ENCODE assay signal across 8 cellular contexts in the genomic region with DNA sequence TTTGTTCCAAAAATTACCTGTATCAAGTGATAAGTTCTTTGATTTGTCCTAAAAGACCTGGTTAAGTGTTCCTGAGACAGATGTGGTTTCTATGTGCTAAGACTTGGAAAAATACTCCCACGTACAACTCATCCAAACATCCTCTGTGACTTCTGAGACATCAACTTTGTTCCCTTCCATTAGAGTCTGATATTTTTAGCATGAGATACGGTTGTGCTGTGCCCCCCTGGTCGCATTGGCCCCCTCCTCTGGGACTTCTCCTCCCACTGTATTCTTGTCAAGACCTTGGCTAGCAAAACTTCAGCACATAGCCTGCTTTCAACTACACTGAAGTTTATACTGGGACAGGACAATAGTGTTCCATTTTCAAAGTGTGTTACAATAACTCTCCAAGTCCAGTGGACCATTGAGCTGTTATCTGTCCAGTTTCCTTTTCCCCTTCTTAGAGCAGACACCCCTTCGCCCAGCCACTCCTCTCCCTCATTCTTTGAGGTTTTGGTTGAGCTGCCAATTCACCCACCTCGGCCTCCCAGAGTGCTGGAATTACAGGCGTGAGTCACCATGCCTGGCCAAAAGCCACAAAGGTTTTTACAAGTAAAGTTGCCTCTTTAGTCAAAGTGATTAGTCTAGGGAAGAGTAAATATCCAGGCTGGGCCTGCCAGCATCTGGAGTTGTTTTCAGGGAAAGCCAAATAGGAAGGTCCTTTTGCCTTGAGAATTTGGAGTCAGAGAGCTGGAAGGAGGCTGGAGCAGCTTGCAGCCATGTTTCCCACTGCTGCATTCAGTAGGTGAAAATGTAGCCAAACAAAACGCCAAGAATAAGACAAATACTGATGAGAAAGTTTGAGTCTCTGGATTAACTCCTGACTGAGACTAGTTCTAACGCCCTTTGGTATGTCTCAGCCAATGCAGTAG. TPM values are rescaled to one million over a fixed set of nuclear protein-coding genes. Genes with fewer than 3 reads are reported as not detected.
DNase-seq lines count a peak whose midpoint lies in the region; ATAC-seq and TF ChIP-seq lines count a peak whose summit lies in the region.

No MANE protein-coding gene starts in this region.

- no peaks in the 10 kb centered on the region for H3K27me3 ChIP-seq in right atrium auricular region
- H3K27me3 ChIP-seq in WERI-Rb-1 (ENCODE audit: insufficient read depth, low read depth, severe bottlenecking) = no peaks in the 10 kb centered on the region

- ATAC-seq in activated CD8-positive, alpha-beta memory T cell treated with anti-CD3 and anti-CD28 coated beads, Interleukin-2, amount 10 ng/mL, durations not matched to agents 7 days and 5 days = peak; percentile 39

- CTCF ChIA-PET in activated CD8-positive, alpha-beta memory T cell treated with anti-CD3 and anti-CD28 coated beads, Interleukin-2, amount 10 ng/mL, durations not matched to agents 7 days and 5 days (lab: Charles Lee) = interaction anchor here (0.8 to 1.1 kb wide), 4 partner anchors 11 to 57 kb away, joined by 3 read pairs; no protein-coding TSS in a partner anchor

- no peak overlapping the region for H3K4me3 ChIP-seq in right atrium auricular region
- no peak overlapping the region for H3K4me3 ChIP-seq in WERI-Rb-1 (ENCODE audit: low read depth, low read length)

- H3K9me3 Mint-ChIP-seq in activated CD8-positive, alpha-beta memory T cell treated with anti-CD3 and anti-CD28 coated beads, Interleukin-2, amount 10 ng/mL, durations not matched to agents 7 days and 5 days (ENCODE audit: low read depth) = no peaks in the 10 kb centered on the region

- H3K9me3 ChIP-seq in right atrium auricular region (no peaks in the 10 kb centered on the region), WERI-Rb-1 (ENCODE audit: severe bottlenecking) (no peaks in the 10 kb centered on the region)

- TF ChIP-seq CTCF in right atrium auricular region (IDR thresholded peaks at IDR 0.05) (no peak), WERI-Rb-1 (IDR thresholded peaks at IDR 0.05; ENCODE audit: low read depth, low read length) (no peak)

- no peak overlapping the region for H3K4me3 Mint-ChIP-seq in activated CD8-positive, alpha-beta memory T cell treated with anti-CD3 and anti-CD28 coated beads, Interleukin-2, amount 10 ng/mL, durations not matched to agents 7 days and 5 days

- H3K27ac ChIP-seq in right atrium auricular region (peak overlapping the region; percentile 70 to 76), WERI-Rb-1 (no peak overlapping the region)

- H3K4me1 Mint-ChIP-seq in activated CD8-positive, alpha-beta memory T cell treated with anti-CD3 and anti-CD28 coated beads, Interleukin-2, amount 10 ng/mL, durations not matched to agents 7 days and 5 days = peaks cover 23% of the 10 kb centered on the region

- peak; percentile 63 for DNase-seq in activated CD8-positive, alpha-beta memory T cell treated with anti-CD3 and anti-CD28 coated beads, Interleukin-2, amount 10 ng/mL, durations not matched to agents 7 days and 5 days
- DNase-seq in activated CD8-positive, alpha-beta memory T cell treated with anti-CD3 and anti-CD28 coated beads, Interleukin-2, amount 50 U/mL, for 48 hours = no peak
- DNase-seq in UCSD-AML1 (lab: John Stamatoyannopoulos, UW; ENCODE audit: unreplicated experiment) (peak; percentile 70), right atrium auricular region (ENCODE audit: low spot score) (peak; percentile 93), epidermal melanocyte (ENCODE audit: insufficient read length, low spot score) (no peak), WERI-Rb-1 (no peak), hippocampal formation (lab: John Stamatoyannopoulos, UW) (no peak)
- DNase-seq in stimulated activated CD8-positive, alpha-beta memory T cell treated with anti-CD3 and anti-CD28 coated beads, Interleukin-4, amount 100 ng/mL, for 48 hours = peak; percentile 32

- H3K36me3 ChIP-seq in right atrium auricular region (peaks cover 15% of the 10 kb centered on the region), WERI-Rb-1 (no peaks in the 10 kb centered on the region)

- H3K27ac Mint-ChIP-seq in activated CD8-positive, alpha-beta memory T cell treated with anti-CD3 and anti-CD28 coated beads, Interleukin-2, amount 10 ng/mL, durations not matched to agents 7 days and 5 days = peak overlapping the region; percentile 15

- H3K36me3 Mint-ChIP-seq in activated CD8-positive, alpha-beta memory T cell treated with anti-CD3 and anti-CD28 coated beads, Interleukin-2, amount 10 ng/mL, durations not matched to agents 7 days and 5 days = no peaks in the 10 kb centered on the region

- peaks cover 0 to 40% of the 10 kb centered on the region in 2 donors for H3K4me1 ChIP-seq in right atrium auricular region

- H3K27me3 Mint-ChIP-seq in activated CD8-positive, alpha-beta memory T cell treated with anti-CD3 and anti-CD28 coated beads, Interleukin-2, amount 10 ng/mL, durations not matched to agents 7 days and 5 days = peaks cover 25% of the 10 kb centered on the region

RNA-seq across cellular contexts. Expression of a gene that starts 17.8 kb away (rescaled TPM):
- 10 to 100 TPM in 1 of 2 experiments, 1 to 10 TPM in 1; 4.8 to 22.7 TPM for total RNA-seq in activated CD8-positive, alpha-beta memory T cell treated with anti-CD3 and anti-CD28 coated beads, Interleukin-2, amount 10 ng/mL, durations not matched to agents 7 days and 5 days
- 100 to 1,000 TPM; 126 to 130 TPM for total RNA-seq in right atrium auricular region

Comparison
In these comparisons a context has a peak if more than half of its experiments do, and no peak if none do; other contexts are left out.
1. DNase-seq: peak in activated CD8-positive, alpha-beta memory T cell treated with anti-CD3 and anti-CD28 coated beads, Interleukin-2, amount 10 ng/mL, durations not matched to agents 7 days and 5 days (single experiment), UCSD-AML1 (single experiment), right atrium auricular region (single experiment) and stimulated activated CD8-positive, alpha-beta memory T cell treated with anti-CD3 and anti-CD28 coated beads, Interleukin-4, amount 100 ng/mL, for 48 hours (single experiment); none in activated CD8-positive, alpha-beta memory T cell treated with anti-CD3 and anti-CD28 coated beads, Interleukin-2, amount 50 U/mL, for 48 hours (single experiment), epidermal melanocyte (single experiment), WERI-Rb-1 (single experiment) and hippocampal formation (0 of 2).
2. RNA of a gene that starts 17.8 kb away (total RNA-seq): 126 to 130 TPM in right atrium auricular region; 4.8 to 22.7 TPM in activated CD8-positive, alpha-beta memory T cell treated with anti-CD3 and anti-CD28 coated beads, Interleukin-2, amount 10 ng/mL, durations not matched to agents 7 days and 5 days; every median in the first group is over 4 times any median in the second.